30 cellular contexts compared by ENCODE assay signal in genomic region chr5:160929343-160929742, GRCh38.
DNase-seq lines count a peak whose midpoint lies in the region; TF ChIP-seq lines count a peak whose summit lies in the region.
"Had no signal": no experiment of that assay in that cellular context is flagged by ENCODE, and none has a peak within 500 bp of the region (broad histone marks: within the 10 kb centered on the region; RNA-seq: fewer than 3 reads in every experiment).

No MANE protein-coding gene starts in this region.

- H3K9ac ChIP-seq in mucosa of stomach (ENCODE audit: low read length) (peak overlapping the region; percentile 53), endodermal cell (ENCODE audit: extremely low read depth, low read length, poor library complexity, severe bottlenecking) (no peak overlapping the region)

- H3K27me3 ChIP-seq in Caco-2 (replicated peaks; ENCODE audit: control insufficient read depth, insufficient read depth, low read length) (no peaks in the 10 kb centered on the region), esophagus squamous epithelium (no peaks in the 10 kb centered on the region), mucosa of stomach (ENCODE audit: control insufficient read depth, insufficient read depth, low read length) (no peaks in the 10 kb centered on the region), endodermal cell (ENCODE audit: control insufficient read depth, insufficient read depth, low read length, poor library complexity, severe bottlenecking) (peaks cover 8% of the 10 kb centered on the region)
- H3K27me3 ChIP-seq: brain microvascular endothelial cell, dorsolateral prefrontal cortex, SJCRH30 had no signal

- DNase-seq in Caco-2 (peak in 1 of 2 experiments; percentile 14), NCI-H2029 treated with DMSO at 0.1 percent for 48 hours (lab: John Stamatoyannopoulos, UW) (peak; percentile 29), esophagus squamous epithelium (lab: John Stamatoyannopoulos, UW) (no peak), endodermal cell (no peak), NCI-H2171 (lab: John Stamatoyannopoulos, UW) (no peak), OCI-M1 (lab: John Stamatoyannopoulos, UW) (no peak)
- no peak for DNase-seq in T-helper 2 cell treated with Interferon-gamma antibody and Interleukin-4, amounts not matched to agents 5 μg/mL and 100 μg/mL, for 36 hours (ENCODE audit: low spot score)
- DNase-seq: activated CD4-positive, alpha-beta T cell treated with anti-CD3 and anti-CD28 coated beads, Interleukin-2, amount 10 ng/mL, durations not matched to agents 24 days and 14 days; activated CD8-positive, alpha-beta memory T cell treated with anti-CD3 and anti-CD28 coated beads for 24 hours; activated T-cell treated with anti-CD3 and anti-CD28 coated beads for 4 hours; amygdala; brain microvascular endothelial cell; DND-41; dorsolateral prefrontal cortex; glutamatergic neuron; midbrain; natural killer cell; NCI-H2081; occipital lobe; psoas muscle; SJCRH30; stimulated activated CD4-positive, alpha-beta T cell treated with anti-CD3 and anti-CD28 coated beads, Interleukin-4, amount 100 ng/mL, for 24 hours; SW 1271; T1000 had no signal

- H3K4me1 Mint-ChIP-seq in Caco-2 (ENCODE audit: low read depth, unreplicated experiment) (peaks cover 33% of the 10 kb centered on the region), endodermal cell (peaks cover 54% of the 10 kb centered on the region)
- H3K4me1 Mint-ChIP-seq in T-helper 2 cell treated with Interferon-gamma antibody and Interleukin-4, amounts not matched to agents 5 μg/mL and 100 μg/mL, for 36 hours (ENCODE audit: low read depth), result no peaks in the 10 kb centered on the region
- H3K4me1 Mint-ChIP-seq: activated CD4-positive, alpha-beta T cell treated with anti-CD3 and anti-CD28 coated beads, Interleukin-2, amount 10 ng/mL, durations not matched to agents 24 days and 14 days; activated naive CD4-positive, alpha-beta T cell treated with anti-CD3 and anti-CD28 coated beads, Interleukin-2, amount 50 U/mL, for 24 hours; CD14-positive monocyte; natural killer cell had no signal

- no peaks in the 10 kb centered on the region for H3K9me3 ChIP-seq in Caco-2
- H3K9me3 ChIP-seq in esophagus squamous epithelium, result no peaks in the 10 kb centered on the region
- no peaks in the 10 kb centered on the region for H3K9me3 ChIP-seq in mucosa of stomach (ENCODE audit: control insufficient read depth, low read length)
- no peaks in the 10 kb centered on the region for H3K9me3 ChIP-seq in endodermal cell (ENCODE audit: control insufficient read depth, low read length)
- H3K9me3 ChIP-seq: psoas muscle, SJCRH30 had no signal

- no TSS peak for BruUV-seq in Caco-2 (replicated peaks; lab: Mats Ljungman, UMichigan)

- H3K4me3 Mint-ChIP-seq in Caco-2 (ENCODE audit: unreplicated experiment), result no peak overlapping the region
- no peak overlapping the region for H3K4me3 Mint-ChIP-seq in endodermal cell
- H3K4me3 Mint-ChIP-seq in T-helper 2 cell treated with Interferon-gamma antibody and Interleukin-4, amounts not matched to agents 5 μg/mL and 100 μg/mL, for 36 hours, result no peak overlapping the region
- H3K4me3 Mint-ChIP-seq: activated CD4-positive, alpha-beta T cell treated with anti-CD3 and anti-CD28 coated beads, Interleukin-2, amount 10 ng/mL, durations not matched to agents 24 days and 14 days; activated naive CD4-positive, alpha-beta T cell treated with anti-CD3 and anti-CD28 coated beads, Interleukin-2, amount 50 U/mL, for 24 hours; CD14-positive monocyte; natural killer cell had no signal

- H3K36me3 Mint-ChIP-seq in Caco-2 (ENCODE audit: insufficient read depth, unreplicated experiment) (peaks cover 6% of the 10 kb centered on the region), endodermal cell (ENCODE audit: low read depth) (no peaks in the 10 kb centered on the region)
- no peaks in the 10 kb centered on the region for H3K36me3 Mint-ChIP-seq in T-helper 2 cell treated with Interferon-gamma antibody and Interleukin-4, amounts not matched to agents 5 μg/mL and 100 μg/mL, for 36 hours (ENCODE audit: low read depth)
- H3K36me3 Mint-ChIP-seq: activated naive CD4-positive, alpha-beta T cell treated with anti-CD3 and anti-CD28 coated beads, Interleukin-2, amount 50 U/mL, for 24 hours; CD14-positive monocyte; natural killer cell had no signal

- peaks cover 9% of the 10 kb centered on the region for H3K9me3 Mint-ChIP-seq in Caco-2 (ENCODE audit: unreplicated experiment)
- H3K9me3 Mint-ChIP-seq in endodermal cell, result no peaks in the 10 kb centered on the region
- H3K9me3 Mint-ChIP-seq in T-helper 2 cell treated with Interferon-gamma antibody and Interleukin-4, amounts not matched to agents 5 μg/mL and 100 μg/mL, for 36 hours, result no peaks in the 10 kb centered on the region
- H3K9me3 Mint-ChIP-seq: activated CD4-positive, alpha-beta T cell treated with anti-CD3 and anti-CD28 coated beads, Interleukin-2, amount 10 ng/mL, durations not matched to agents 24 days and 14 days; activated naive CD4-positive, alpha-beta T cell treated with anti-CD3 and anti-CD28 coated beads, Interleukin-2, amount 50 U/mL, for 24 hours; activated T-helper 2 cell treated with anti-CD3 and anti-CD28 coated beads, Interferon-gamma antibody, Interleukin-2, Interleukin-4, amounts not matched to agents 10 μg/mL and 5 μg/mL and 100 μg/mL, durations not matched to agents 14 hours and 24 hours and 36 hours; natural killer cell had no signal

- POLR2A ChIA-PET in Caco-2 (lab: Charles Lee), result no interaction called here

- H3K27ac ChIP-seq in esophagus squamous epithelium (peak overlapping the region in 3 of 4 donors; percentile 27 to 49 (median 39)), endodermal cell (ENCODE audit: low read depth, low read length) (no peak overlapping the region)
- H3K27ac ChIP-seq: brain microvascular endothelial cell, dorsolateral prefrontal cortex, epithelial cell of prostate, HL-60, psoas muscle, SJCRH30 had no signal

- TF ChIP-seq POLR2A in esophagus squamous epithelium (IDR thresholded peaks at IDR 0.05), result no peak

- H3K27ac Mint-ChIP-seq in Caco-2 (ENCODE audit: unreplicated experiment) (peak overlapping the region; percentile 53), endodermal cell (no peak overlapping the region)
- H3K27ac Mint-ChIP-seq in T-helper 2 cell treated with Interferon-gamma antibody and Interleukin-4, amounts not matched to agents 5 μg/mL and 100 μg/mL, for 36 hours, result no peak overlapping the region
- H3K27ac Mint-ChIP-seq: activated CD4-positive, alpha-beta T cell treated with anti-CD3 and anti-CD28 coated beads, Interleukin-2, amount 10 ng/mL, durations not matched to agents 24 days and 14 days; activated naive CD4-positive, alpha-beta T cell treated with anti-CD3 and anti-CD28 coated beads, Interleukin-2, amount 50 U/mL, for 24 hours; activated T-helper 2 cell treated with anti-CD3 and anti-CD28 coated beads, Interferon-gamma antibody, Interleukin-2, Interleukin-4, amounts not matched to agents 10 μg/mL and 5 μg/mL and 100 μg/mL, durations not matched to agents 14 hours and 24 hours and 36 hours; CD14-positive monocyte; natural killer cell had no signal

- intact Hi-C loops in Caco-2 (cut with micrococcal nuclease; ENCODE audit: unreplicated experiment), result no loop called here
- intact Hi-C loops in esophagus squamous epithelium (cut with DNase I), result no loop called here

- 44 to 52% methylated on average over 3 of the region's 3 CpGs for WGBS in esophagus squamous epithelium, 2 donors
- 83 to 96% methylated on average over 1 to 3 of the region's 3 CpGs for WGBS in endodermal cell (ENCODE audit: insufficient coverage in 1 of 2, insufficient read length in 1 of 2), 2 experiments

- H3K36me3 ChIP-seq in Caco-2 (ENCODE audit: control insufficient read depth, insufficient read depth, low read length) (no peaks in the 10 kb centered on the region), esophagus squamous epithelium (no peaks in the 10 kb centered on the region), mucosa of stomach (ENCODE audit: control insufficient read depth, insufficient read depth, low read length) (no peaks in the 10 kb centered on the region), endodermal cell (ENCODE audit: control insufficient read depth, insufficient read depth, low read length) (no peaks in the 10 kb centered on the region)
- H3K36me3 ChIP-seq: brain microvascular endothelial cell, SJCRH30 had no signal

- H3K4me1 ChIP-seq in Caco-2 (peaks cover 56% of the 10 kb centered on the region), esophagus squamous epithelium (peaks cover 0 to 62% (median 16%) of the 10 kb centered on the region in 3 donors), mucosa of stomach (ENCODE audit: control insufficient read depth, insufficient read depth, low read length) (peaks cover 57% of the 10 kb centered on the region), endodermal cell (ENCODE audit: control insufficient read depth, insufficient read depth, low read length) (peaks cover 17% of the 10 kb centered on the region)
- H3K4me1 ChIP-seq: psoas muscle had no signal

- CTCF ChIA-PET in Caco-2 (lab: Charles Lee), result no interaction called here

- no peak overlapping the region for H3K4me3 ChIP-seq in Caco-2 (ENCODE audit: low read depth, low read length)
- H3K4me3 ChIP-seq in esophagus squamous epithelium, result peak overlapping the region in 2 of 4 donors; percentile 4 to 13
- no peak overlapping the region for H3K4me3 ChIP-seq in mucosa of stomach (ENCODE audit: low read length)
- H3K4me3 ChIP-seq in endodermal cell (ENCODE audit: low read length), result no peak overlapping the region
- H3K4me3 ChIP-seq: dorsolateral prefrontal cortex, psoas muscle, SJCRH30 had no signal

- H3K27me3 Mint-ChIP-seq in Caco-2 (ENCODE audit: insufficient read depth, unreplicated experiment) (no peaks in the 10 kb centered on the region), endodermal cell (ENCODE audit: insufficient read depth) (peaks cover 27% of the 10 kb centered on the region)
- no peaks in the 10 kb centered on the region for H3K27me3 Mint-ChIP-seq in T-helper 2 cell treated with Interferon-gamma antibody and Interleukin-4, amounts not matched to agents 5 μg/mL and 100 μg/mL, for 36 hours (ENCODE audit: low read depth)
- H3K27me3 Mint-ChIP-seq: activated CD4-positive, alpha-beta T cell treated with anti-CD3 and anti-CD28 coated beads, Interleukin-2, amount 10 ng/mL, durations not matched to agents 24 days and 14 days; activated naive CD4-positive, alpha-beta T cell treated with anti-CD3 and anti-CD28 coated beads, Interleukin-2, amount 50 U/mL, for 24 hours had no signal

- TF ChIP-seq CTCF in Caco-2 (IDR thresholded peaks at IDR 0.05; ENCODE audit: insufficient read depth in 1 of 2, low read depth in 1 of 2, low read length in 1 of 2, severe bottlenecking in 1 of 2, unreplicated experiment in 1 of 2) (no peak), esophagus squamous epithelium (IDR thresholded peaks at IDR 0.05) (no peak), endodermal cell (conservative IDR thresholded peaks at IDR 0.05) (no peak)
